In the genomic region with DNA sequence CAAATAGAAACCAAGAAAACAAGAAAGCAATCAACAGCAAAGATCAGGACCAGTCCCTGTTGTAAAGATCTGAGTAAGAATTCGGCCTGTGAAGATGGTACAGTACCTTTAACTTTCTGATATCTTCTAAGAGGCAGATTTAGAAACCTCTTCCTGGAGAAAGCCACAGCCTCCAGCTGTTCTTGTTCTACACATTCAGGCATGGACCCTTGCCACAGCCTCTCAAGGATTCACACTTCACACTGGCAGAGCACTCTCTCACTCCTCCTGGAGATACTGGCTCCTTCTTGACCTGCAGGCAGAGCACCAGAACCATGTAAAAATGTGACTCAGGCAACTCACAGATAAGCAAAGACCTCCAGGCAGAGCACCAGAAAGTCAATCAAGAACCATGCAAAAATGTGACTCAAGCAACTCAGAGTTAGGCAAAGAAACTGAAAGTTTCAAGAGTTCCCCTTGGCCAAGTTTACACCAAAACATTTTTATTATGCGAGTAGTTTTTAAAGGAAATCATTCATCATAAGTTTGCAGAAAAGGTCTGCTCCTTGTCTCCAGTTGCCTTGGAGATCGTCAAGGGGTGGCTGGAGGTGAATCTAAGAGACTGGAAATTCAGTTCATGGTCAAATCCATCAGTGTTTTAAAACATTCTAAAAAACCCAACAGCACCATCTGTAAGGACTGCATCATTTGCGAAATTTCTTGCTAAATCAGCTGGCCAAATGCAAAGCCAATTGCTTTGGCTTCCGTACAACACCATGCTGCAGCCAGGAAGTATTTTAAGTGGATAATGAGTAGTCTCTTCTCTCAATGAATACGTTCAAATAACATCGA, we compare ENCODE assay signal across 1 cellular context.
TF ChIP-seq lines count a peak whose summit lies in the region.

No MANE protein-coding gene starts in this region.

TF ChIP-seq in SK-N-SH, 30 proteins besides CTCF, POLR2A, EP300 and RAD21 (continued from another document):
- TF ChIP-seq, protein P1, sequence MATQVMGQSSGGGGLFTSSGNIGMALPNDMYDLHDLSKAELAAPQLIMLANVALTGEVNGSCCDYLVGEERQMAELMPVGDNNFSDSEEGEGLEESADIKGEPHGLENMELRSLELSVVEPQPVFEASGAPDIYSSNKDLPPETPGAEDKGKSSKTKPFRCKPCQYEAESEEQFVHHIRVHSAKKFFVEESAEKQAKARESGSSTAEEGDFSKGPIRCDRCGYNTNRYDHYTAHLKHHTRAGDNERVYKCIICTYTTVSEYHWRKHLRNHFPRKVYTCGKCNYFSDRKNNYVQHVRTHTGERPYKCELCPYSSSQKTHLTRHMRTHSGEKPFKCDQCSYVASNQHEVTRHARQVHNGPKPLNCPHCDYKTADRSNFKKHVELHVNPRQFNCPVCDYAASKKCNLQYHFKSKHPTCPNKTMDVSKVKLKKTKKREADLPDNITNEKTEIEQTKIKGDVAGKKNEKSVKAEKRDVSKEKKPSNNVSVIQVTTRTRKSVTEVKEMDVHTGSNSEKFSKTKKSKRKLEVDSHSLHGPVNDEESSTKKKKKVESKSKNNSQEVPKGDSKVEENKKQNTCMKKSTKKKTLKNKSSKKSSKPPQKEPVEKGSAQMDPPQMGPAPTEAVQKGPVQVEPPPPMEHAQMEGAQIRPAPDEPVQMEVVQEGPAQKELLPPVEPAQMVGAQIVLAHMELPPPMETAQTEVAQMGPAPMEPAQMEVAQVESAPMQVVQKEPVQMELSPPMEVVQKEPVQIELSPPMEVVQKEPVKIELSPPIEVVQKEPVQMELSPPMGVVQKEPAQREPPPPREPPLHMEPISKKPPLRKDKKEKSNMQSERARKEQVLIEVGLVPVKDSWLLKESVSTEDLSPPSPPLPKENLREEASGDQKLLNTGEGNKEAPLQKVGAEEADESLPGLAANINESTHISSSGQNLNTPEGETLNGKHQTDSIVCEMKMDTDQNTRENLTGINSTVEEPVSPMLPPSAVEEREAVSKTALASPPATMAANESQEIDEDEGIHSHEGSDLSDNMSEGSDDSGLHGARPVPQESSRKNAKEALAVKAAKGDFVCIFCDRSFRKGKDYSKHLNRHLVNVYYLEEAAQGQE (IDR thresholded peaks at IDR 0.05; ENCODE audit: low read depth, low read length): no peak
